Comparison of ENCODE assay signal across 1 cellular context in the genomic region with DNA sequence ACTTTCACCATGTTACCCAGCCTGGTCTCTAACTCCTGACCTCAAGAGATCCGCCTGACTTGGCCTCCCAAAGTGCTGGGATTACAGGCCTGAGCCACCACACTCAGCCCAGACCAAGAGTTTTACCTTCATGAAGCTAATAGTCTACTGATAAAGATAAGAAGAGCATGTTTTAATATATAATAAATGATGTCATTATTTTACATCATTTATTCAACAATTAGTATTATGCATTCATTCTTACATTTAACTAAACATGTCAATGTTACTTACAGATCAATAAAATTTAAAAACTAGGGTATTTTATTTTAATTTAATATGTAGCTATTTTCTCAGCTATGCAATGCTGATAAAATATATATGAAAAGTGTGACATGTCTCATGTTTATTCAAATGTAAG. TPM values are rescaled to one million over a fixed set of nuclear protein-coding genes. Genes with fewer than 3 reads are reported as not detected.
"Had no signal": no experiment of that assay in that cellular context is flagged by ENCODE, and none has a peak within 500 bp of the region (broad histone marks: within the 10 kb centered on the region; RNA-seq: fewer than 3 reads in every experiment).

No MANE protein-coding gene starts in this region.

RNA-seq across cellular contexts. Expression of gene SLC25A21, which starts 26.0 kb away (rescaled TPM):
- polyA plus RNA-seq: SK-N-SH had no signal
